ENCODE assay signal across 25 cellular contexts in the genomic region with DNA sequence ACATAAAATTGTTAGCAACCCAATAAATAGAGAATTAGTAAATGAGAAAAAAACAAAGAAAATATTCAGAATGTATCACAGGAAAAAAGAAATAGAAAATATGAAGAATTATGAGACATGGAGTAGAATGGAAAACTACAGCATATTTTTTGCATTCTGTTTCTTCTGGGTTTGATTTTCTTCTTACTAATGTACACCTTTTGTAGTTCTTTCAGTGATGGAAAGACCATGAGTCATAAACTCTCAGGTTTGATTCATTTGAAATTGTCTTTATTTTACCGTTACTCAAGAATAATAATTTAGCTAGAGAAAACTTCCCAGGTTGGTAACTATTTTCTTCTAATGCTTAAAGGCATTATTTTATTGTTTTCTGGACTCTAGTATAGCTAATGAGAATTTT.
"Had no signal": no experiment of that assay in that cellular context is flagged by ENCODE, and none has a peak within 500 bp of the region (broad histone marks: within the 10 kb centered on the region; RNA-seq: fewer than 3 reads in every experiment).

No MANE protein-coding gene starts in this region.

- H3K4me3 Mint-ChIP-seq: activated CD8-positive, alpha-beta T cell treated with anti-CD3 and anti-CD28 coated beads for 36 hours; activated naive CD8-positive, alpha-beta T cell treated with anti-CD3 and anti-CD28 coated beads, Interleukin-2, amount 10 ng/mL, durations not matched to agents 7 days and 5 days; activated T-cell treated with anti-CD3 and anti-CD28 coated beads, Interleukin-2, amount 50 U/mL, for 4 hours; T-helper 17 cell; WTC11 had no signal

- H3K4me1 ChIP-seq: breast epithelium, colonic mucosa had no signal

- H3K4me3 ChIP-seq: breast epithelium, colonic mucosa, MG63 had no signal

- H3K36me3 ChIP-seq: breast epithelium, colonic mucosa, MG63 had no signal

- H3K9me3 Mint-ChIP-seq: activated T-cell treated with anti-CD3 and anti-CD28 coated beads, Interleukin-2, amount 50 U/mL, for 4 hours had no signal

- H3K27me3 Mint-ChIP-seq: activated naive CD8-positive, alpha-beta T cell treated with anti-CD3 and anti-CD28 coated beads, Interleukin-2, amount 10 ng/mL, durations not matched to agents 7 days and 5 days had no signal

- H3K27ac ChIP-seq: breast epithelium, colonic mucosa had no signal

- H3K27ac Mint-ChIP-seq: activated naive CD8-positive, alpha-beta T cell treated with anti-CD3 and anti-CD28 coated beads, Interleukin-2, amount 10 ng/mL, durations not matched to agents 7 days and 5 days; activated T-helper 2 cell treated with anti-CD3 and anti-CD28 coated beads, Interferon-gamma antibody, Interleukin-2, Interleukin-4, amounts not matched to agents 10 μg/mL and 5 μg/mL and 100 μg/mL, durations not matched to agents 14 hours and 24 hours and 36 hours; T-helper 17 cell; WTC11 had no signal

- DNase-seq: activated CD8-positive, alpha-beta memory T cell treated with anti-CD3 and anti-CD28 coated beads, Interleukin-2, amount 50 U/mL, for 4 hours; activated CD8-positive, alpha-beta T cell treated with anti-CD3 and anti-CD28 coated beads for 36 hours; activated gamma-delta T cell treated with Interleukin-2 at 50 U/mL for 16 hours; activated naive CD8-positive, alpha-beta T cell treated with anti-CD3 and anti-CD28 coated beads, Interleukin-2, amount 10 ng/mL, durations not matched to agents 7 days and 5 days; activated T-cell treated with anti-CD3 and anti-CD28 coated beads, Interleukin-2, amount 50 U/mL, for 4 hours; aorta; caudate nucleus; colonic mucosa; MG63; MV-4-11; NCI-H1092 treated with DMSO at 0.1 percent for 48 hours; NCI-H1417 treated with DMSO at 0.1 percent for 48 hours; NCI-H1694 treated with DMSO at 0.1 percent for 48 hours; NCI-H2029 treated with DMSO at 0.1 percent for 48 hours; NCI-H345; NCI-H510A treated with DMSO at 0.1 percent for 48 hours; NCI-H69; NK-92 treated with Interleukin-12 subunit alpha and Interleukin-12 subunit beta, amount 100 ng/mL, for 24 hours; PC-3; SHP77 treated with DMSO at 0.1 percent for 48 hours; T-helper 17 cell; T-helper 9 cell had no signal

- H3K27me3 ChIP-seq: breast epithelium, colonic mucosa, MG63 had no signal

- H3K9me3 ChIP-seq: breast epithelium, colonic mucosa, MG63 had no signal

- ATAC-seq: activated CD8-positive, alpha-beta T cell treated with anti-CD3 and anti-CD28 coated beads for 36 hours; PC-3; T-helper 17 cell; WTC11 had no signal
